24 cellular contexts compared by ENCODE assay signal in genomic region chr6:73703514-73703913, GRCh38. TPM values are rescaled to one million over a fixed set of nuclear protein-coding genes. Genes with fewer than 3 reads are reported as not detected.
DNase-seq lines count a peak whose midpoint lies in the region; ATAC-seq, FAIRE-seq and TF ChIP-seq lines count a peak whose summit lies in the region.
"Had no signal": no experiment of that assay in that cellular context is flagged by ENCODE, and none has a peak within 500 bp of the region (broad histone marks: within the 10 kb centered on the region; RNA-seq: fewer than 3 reads in every experiment).

No MANE protein-coding gene starts in this region.

- no peak overlapping the region for H4K91ac ChIP-seq in mesenchymal stem cell (ENCODE audit: low read length)

- no peak overlapping the region for H3K18ac ChIP-seq in mesenchymal stem cell (ENCODE audit: low read depth in 1 of 2, low read length in 2 of 2)

- H3K9ac ChIP-seq in K562 (ENCODE audit: insufficient read depth in 1 of 2, low read depth in 2 of 2, low read length in 2 of 2) (no peak overlapping the region), mesenchymal stem cell (ENCODE audit: low read length) (peak overlapping the region; percentile 85)
- H3K9ac ChIP-seq: BLaER1 had no signal

- no peak overlapping the region for H2BK15ac ChIP-seq in mesenchymal stem cell (ENCODE audit: low read depth, poor library complexity, severe bottlenecking)

- no peak overlapping the region for H3K14ac ChIP-seq in mesenchymal stem cell (ENCODE audit: low read length in 2 of 2)

- H3K27ac Mint-ChIP-seq in MCF 10A (ENCODE audit: low read depth, unreplicated experiment), result no peak overlapping the region
- H3K27ac Mint-ChIP-seq: HFFc6; naive thymus-derived CD8-positive, alpha-beta T cell; stimulated activated effector memory CD8-positive, alpha-beta T cell treated with anti-CD3 and anti-CD28 coated beads, Interleukin-12 subunit alpha, Interleukin-12 subunit beta, amount 100 ng/mL, for 72 hours had no signal

- no peak overlapping the region for H2AK5ac ChIP-seq in mesenchymal stem cell (ENCODE audit: low read length, severe bottlenecking)

- no peak for TF ChIP-seq EP300 in K562 (IDR thresholded peaks at IDR 0.05; ENCODE audit: low read length)

- no peak overlapping the region for H3K23ac ChIP-seq in mesenchymal stem cell (ENCODE audit: low read length in 2 of 2)

- in situ Hi-C loops in K562 (cut with MboI), result no loop called here

- BruUV-seq in MCF 10A (replicated peaks; lab: Mats Ljungman, UMichigan), result no TSS peak
- no TSS peak for BruUV-seq in K562 (replicated peaks; lab: Mats Ljungman, UMichigan)

- no peak overlapping the region for H2BK120ac ChIP-seq in mesenchymal stem cell (ENCODE audit: low read depth, low read length)

- peaks cover 22% of the 10 kb centered on the region for H3K79me1 ChIP-seq in mesenchymal stem cell (replicated peaks; ENCODE audit: low read length, poor library complexity, severe bottlenecking)

- no peak for FAIRE-seq in K562 (lab: Jason Lieb, UNC)
- FAIRE-seq: GM12891 had no signal

- H3K36me3 ChIP-seq in breast epithelium (no peaks in the 10 kb centered on the region), K562 (ENCODE audit: control insufficient read depth, insufficient read depth, low read length) (no peaks in the 10 kb centered on the region), mesenchymal stem cell (ENCODE audit: control insufficient read depth in 1 of 2, insufficient read depth in 2 of 2, low read depth in 1 of 2, low read length in 2 of 2) (peaks cover 0 to 56% of the 10 kb centered on the region in 2 experiments)
- H3K36me3 ChIP-seq: BLaER1, cardiac muscle cell, ovary had no signal

- peak overlapping the region; percentile 31 to 89 for H3K27ac ChIP-seq in breast epithelium
- no peak overlapping the region for H3K27ac ChIP-seq in K562 (ENCODE audit: extremely low read depth, low read depth, low read length)
- H3K27ac ChIP-seq in mesenchymal stem cell (ENCODE audit: low read length, poor library complexity, severe bottlenecking), result peak overlapping the region; percentile 58
- H3K27ac ChIP-seq: BLaER1, cardiac muscle cell, ovary, VCaP had no signal

- H3K4ac ChIP-seq in mesenchymal stem cell (ENCODE audit: low read depth in 1 of 2, low read length in 2 of 2), result no peak overlapping the region

- H3K9me3 Mint-ChIP-seq in MCF 10A (ENCODE audit: unreplicated experiment), result no peaks in the 10 kb centered on the region
- H3K9me3 Mint-ChIP-seq: activated CD4-positive, alpha-beta T cell treated with anti-CD3 and anti-CD28 coated beads, Interleukin-2, amount 10 ng/mL, durations not matched to agents 24 days and 14 days; HFFc6; naive thymus-derived CD8-positive, alpha-beta T cell; stimulated activated effector memory CD8-positive, alpha-beta T cell treated with anti-CD3 and anti-CD28 coated beads, Interleukin-12 subunit alpha, Interleukin-12 subunit beta, amount 100 ng/mL, for 72 hours had no signal

- intact Hi-C loops in breast epithelium (cut with DNase I; ENCODE audit: low total_unique reads), result no loop called here
- intact Hi-C loops in MCF 10A (cut with micrococcal nuclease), result no loop called here
- intact Hi-C loops in K562 (cut with micrococcal nuclease), result no loop called here

- no peak for TF ChIP-seq CTCF in breast epithelium (IDR thresholded peaks at IDR 0.05)
- no peak for TF ChIP-seq CTCF in MCF 10A (IDR thresholded peaks at IDR 0.05; ENCODE audit: unreplicated experiment)
- TF ChIP-seq CTCF in K562 (IDR thresholded peaks at IDR 0.05 in 2 of 3, conservative IDR thresholded peaks at IDR 0.05 in 1 of 3; ENCODE audit: insufficient read depth in 2 of 3, low read depth in 1 of 3, low read length in 3 of 3), result no peak

- TF ChIP-seq RAD21 in K562 (CRISPR knock-in tag; conservative IDR thresholded peaks at IDR 0.05 in 1 of 2, IDR thresholded peaks at IDR 0.05 in 1 of 2), result no peak

- H3K4me1 ChIP-seq in breast epithelium (no peaks in the 10 kb centered on the region), K562 (replicated peaks in 1 of 2; ENCODE audit: control insufficient read depth in 2 of 2, insufficient read depth in 2 of 2, low read length in 2 of 2) (no peaks in the 10 kb centered on the region), mesenchymal stem cell (ENCODE audit: control insufficient read depth, insufficient read depth, low read depth, low read length) (peaks cover 1% of the 10 kb centered on the region)
- H3K4me1 ChIP-seq: BLaER1, Caco-2 had no signal

- H2AFZ ChIP-seq in K562 (ENCODE audit: low read depth, low read length) (no peak overlapping the region), mesenchymal stem cell (ENCODE audit: low read depth, low read length) (no peak overlapping the region)

- peaks cover 34% of the 10 kb centered on the region for H3K4me1 Mint-ChIP-seq in MCF 10A (ENCODE audit: insufficient read depth, unreplicated experiment)
- H3K4me1 Mint-ChIP-seq: naive thymus-derived CD8-positive, alpha-beta T cell; stimulated activated effector memory CD8-positive, alpha-beta T cell treated with anti-CD3 and anti-CD28 coated beads, Interleukin-12 subunit alpha, Interleukin-12 subunit beta, amount 100 ng/mL, for 72 hours had no signal

- no peak overlapping the region for H2BK12ac ChIP-seq in mesenchymal stem cell (ENCODE audit: low read length in 2 of 2)

- H2BK5ac ChIP-seq in mesenchymal stem cell (ENCODE audit: low read depth, low read length, poor library complexity, severe bottlenecking), result no peak overlapping the region

- H3K4me2 ChIP-seq in K562 (ENCODE audit: insufficient read depth, low read length) (no peak overlapping the region), mesenchymal stem cell (ENCODE audit: low read length, poor library complexity, severe bottlenecking) (no peak overlapping the region)
- H3K4me2 ChIP-seq: BLaER1 had no signal

- DNase-seq in breast epithelium (ENCODE audit: low spot score in 2 of 2) (no peak), MCF 10A (ENCODE audit: unreplicated experiment) (no peak), K562 (ENCODE audit: extremely low read depth in 1 of 4, low spot score in 3 of 4) (no peak), mesenchymal stem cell (peak; percentile 47), HEK293T (ENCODE audit: extremely low spot score) (no peak), SIG-M5 (lab: John Stamatoyannopoulos, UW) (no peak), SW480 (ENCODE audit: low spot score) (no peak), NCI-H146 (lab: John Stamatoyannopoulos, UW) (no peak)
- DNase-seq: activated CD4-positive, alpha-beta T cell treated with anti-CD3 and anti-CD28 coated beads, Interleukin-2, amount 10 ng/mL, durations not matched to agents 24 days and 14 days; DND-41; naive thymus-derived CD8-positive, alpha-beta T cell; NCI-H1092 treated with DMSO at 0.1 percent for 48 hours; NCI-H2029 treated with DMSO at 0.1 percent for 48 hours; NCI-H345; OCI-M1; ovary had no signal

- H3K9me1 ChIP-seq in K562 (ENCODE audit: control insufficient read depth, insufficient read depth, low read length), result no peaks in the 10 kb centered on the region

- H3K9me3 ChIP-seq in breast epithelium (no peaks in the 10 kb centered on the region), K562 (replicated peaks; ENCODE audit: control insufficient read depth, insufficient read depth, low read depth, low read length) (no peaks in the 10 kb centered on the region), mesenchymal stem cell (ENCODE audit: control insufficient read depth, low read length) (no peaks in the 10 kb centered on the region)
- H3K9me3 ChIP-seq: BLaER1, Caco-2, ovary had no signal

- no peak overlapping the region for H3K4me3 Mint-ChIP-seq in MCF 10A (ENCODE audit: unreplicated experiment)
- H3K4me3 Mint-ChIP-seq: HFFc6; naive thymus-derived CD8-positive, alpha-beta T cell; stimulated activated effector memory CD8-positive, alpha-beta T cell treated with anti-CD3 and anti-CD28 coated beads, Interleukin-12 subunit alpha, Interleukin-12 subunit beta, amount 100 ng/mL, for 72 hours had no signal

- no peak overlapping the region for H3K4me3 ChIP-seq in breast epithelium
- no peak overlapping the region for H3K4me3 ChIP-seq in K562
- H3K4me3 ChIP-seq in mesenchymal stem cell (ENCODE audit: insufficient read depth in 1 of 2, low read depth in 1 of 2, low read length in 2 of 2), result no peak overlapping the region
- H3K4me3 ChIP-seq: BLaER1, cardiac muscle cell, ovary had no signal

- H4K20me1 ChIP-seq in K562 (replicated peaks; ENCODE audit: control insufficient read depth, insufficient read depth, low read length), result no peaks in the 10 kb centered on the region
- H4K20me1 ChIP-seq: BLaER1 had no signal

- 6% methylated on average over 1 of the region's 1 CpG for WGBS in K562 (ENCODE audit: insufficient coverage, low coverage, missing lambda C conversion rate)
- no CpG with 5 or more reads among the region's 1 CpG for WGBS in mesenchymal stem cell

- H3K27me3 Mint-ChIP-seq in MCF 10A (ENCODE audit: insufficient read depth, unreplicated experiment), result no peaks in the 10 kb centered on the region
- H3K27me3 Mint-ChIP-seq: activated CD4-positive, alpha-beta T cell treated with anti-CD3 and anti-CD28 coated beads, Interleukin-2, amount 10 ng/mL, durations not matched to agents 24 days and 14 days had no signal

- CTCF ChIA-PET in MCF 10A (lab: Yijun Ruan, JAX), result interaction anchor here (0.7 to 2.1 kb wide), 6 partner anchors 23 to 1507 kb away, joined by 3 to 10 read pairs (median 5); no protein-coding TSS in a partner anchor
- CTCF ChIA-PET in K562 (lab: Yijun Ruan, JAX; ENCODE audit: low intra/inter-chr PET ratio), result no interaction called here
- CTCF ChIA-PET in HEK293T (lab: Yijun Ruan, JAX), result no interaction called here

- TF ChIP-seq POLR2A in breast epithelium (IDR thresholded peaks at IDR 0.05) (no peak), K562 (conservative IDR thresholded peaks at IDR 0.05) (no peak)

- H3K36me3 Mint-ChIP-seq in MCF 10A (ENCODE audit: insufficient read depth, unreplicated experiment), result peaks cover 37% of the 10 kb centered on the region
- H3K36me3 Mint-ChIP-seq: naive thymus-derived CD8-positive, alpha-beta T cell had no signal

- no peaks in the 10 kb centered on the region for H3K27me3 ChIP-seq in breast epithelium
- peaks cover 0 to 5% of the 10 kb centered on the region in 2 experiments; a peak in 2 of 5 replicates for H3K27me3 ChIP-seq in K562 (ENCODE audit: control insufficient read depth in 2 of 2, insufficient read depth in 2 of 2, low read length in 2 of 2)
- no peaks in the 10 kb centered on the region for H3K27me3 ChIP-seq in mesenchymal stem cell (ENCODE audit: control insufficient read depth in 1 of 2, insufficient read depth in 1 of 2, low read length in 2 of 2)
- H3K27me3 ChIP-seq: BLaER1, cardiac muscle cell, ovary had no signal

- no peaks in the 10 kb centered on the region for H3K79me2 ChIP-seq in K562 (ENCODE audit: control insufficient read depth, insufficient read depth, low read length)

- ATAC-seq in K562, result no peak
- ATAC-seq: left lobe of liver; naive thymus-derived CD8-positive, alpha-beta T cell had no signal

- H4K8ac ChIP-seq in mesenchymal stem cell (ENCODE audit: low read length), result no peak overlapping the region

- POLR2A ChIA-PET in MCF 10A (lab: Yijun Ruan, JAX), result interaction anchor here (0.7 to 3.8 kb wide), 10 partner anchors 10 to 1577 kb away, joined by 3 to 19 read pairs (median 4); partner anchors contain the start of genes COX7A2, EEF1A1 and SLC17A5
- POLR2A ChIA-PET in K562 (lab: Yijun Ruan, JAX), result no interaction called here
- POLR2A ChIA-PET in HEK293T (lab: Yijun Ruan, JAX), result no interaction called here

RNA-seq across cellular contexts. Expression of gene CD109, which starts 7.5 kb away (rescaled TPM):
- total RNA-seq in breast epithelium, result 10 to 100 TPM; 10.2 to 16.8 (median 13.3) TPM
- total RNA-seq in MCF 10A (2022), result 91.0 and 94.5 TPM in 2 replicates
- 0.02 and 0.30 TPM in 2 replicates for total RNA-seq in K562 (2011; cell fraction: chromatin; rRNA removed; ENCODE audit: low replicate concordance)
- total RNA-seq in K562 (2011; cell fraction: nucleolus; rRNA removed), result under 0.01 TPM in 2 replicates
- total RNA-seq in K562 (2011; cell fraction: nucleoplasm; rRNA removed), result 0.07 and 0.08 TPM in 2 replicates
- total RNA-seq in K562 (2014; rRNA removed), result 0.14 and 0.16 TPM in 2 replicates
- 0.11 and 0.13 TPM in 2 replicates for total RNA-seq in K562 (2014; rRNA removed; fragmentation: Illumina TruSeq; extraction: Trizol)
- 0.19 and 0.22 TPM in 2 replicates for total RNA-seq in K562 (2015; rRNA removed; fragmentation: Illumina TruSeq; extraction: Trizol)
- 0.18 and 0.42 TPM in 2 replicates for total RNA-seq in K562 (2021)
- 0.01 and 0.07 TPM in 2 replicates for polyA plus RNA-seq in K562 (2011; rRNA removed)
- under 0.01 and 0.01 TPM in 2 replicates for polyA plus RNA-seq in K562 (2011; cell fraction: cytosol; rRNA removed)
- 0.01 and 0.04 TPM in 2 replicates for polyA plus RNA-seq in K562 (2011; cell fraction: nucleus; rRNA removed)
- 0.20 and 0.42 TPM in 2 replicates for polyA plus RNA-seq in K562 (2012)
- 0.09 and 0.24 TPM in 2 replicates for polyA plus RNA-seq in K562 (2014; fragmentation: Illumina TruSeq; extraction: Trizol)
- polyA plus RNA-seq in K562 (2014; fragmentation: Nextera tagmentation; extraction: Ambion mirVana), result under 1 TPM; under 0.01 to 0.04 TPM
- polyA plus RNA-seq in K562 (2014; rRNA removed), result 0.03 and 0.11 TPM in 2 replicates
- 0.03 and 0.25 TPM in 2 replicates for polyA minus RNA-seq in K562 (2011; rRNA and poly(A)+ RNA removed)
- polyA minus RNA-seq in K562 (2011; cell fraction: cytosol; rRNA and poly(A)+ RNA removed), result 0.19 and 0.27 TPM in 2 replicates
- polyA minus RNA-seq in K562 (2011; cell fraction: nucleus; rRNA and poly(A)+ RNA removed), result 0.11 and 0.13 TPM in 2 replicates
- polyA plus RNA-seq in mesenchymal stem cell (2013, experiment 1 of 2), result 33.3 TPM
- 33.8 TPM for polyA plus RNA-seq in mesenchymal stem cell (2013, experiment 2 of 2)
- polyA plus RNA-seq: naive thymus-derived CD8-positive, alpha-beta T cell had no signal

RNA-seq across cellular contexts. Expression of gene SLC17A5, which starts 49.7 kb away (rescaled TPM):
- total RNA-seq in breast epithelium (10 to 100 TPM; 28.8 to 35.1 (median 35.0) TPM), MCF 10A (2022) (6.1 and 7.2 TPM in 2 replicates), K562 (2014; rRNA removed) (2.0 and 3.8 TPM in 2 replicates), K562 (2014; rRNA removed; fragmentation: Illumina TruSeq; extraction: Trizol) (3.7 and 4.7 TPM in 2 replicates), K562 (2015; rRNA removed; fragmentation: Illumina TruSeq; extraction: Trizol) (3.8 and 4.5 TPM in 2 replicates), K562 (2021) (3.4 TPM in 2 replicates)
- total RNA-seq in K562 (2011; cell fraction: chromatin; rRNA removed; ENCODE audit: low replicate concordance), result 18.4 and 20.3 TPM in 2 replicates
- 16.2 and 17.8 TPM in 2 replicates for total RNA-seq in K562 (2011; cell fraction: nucleolus; rRNA removed)
- total RNA-seq in K562 (2011; cell fraction: nucleoplasm; rRNA removed), result 15.1 and 21.3 TPM in 2 replicates
- polyA plus RNA-seq in K562 (2011; rRNA removed) (7.2 and 7.6 TPM in 2 replicates), K562 (2014; fragmentation: Illumina TruSeq; extraction: Trizol) (2.9 and 3.4 TPM in 2 replicates), K562 (2014; fragmentation: Nextera tagmentation; extraction: Ambion mirVana) (1 to 10 TPM; 1.3 to 1.8 TPM), K562 (2014; rRNA removed) (2.2 and 3.3 TPM in 2 replicates)
- 4.3 and 6.0 TPM in 2 replicates for polyA plus RNA-seq in K562 (2011; cell fraction: cytosol; rRNA removed)
- polyA plus RNA-seq in K562 (2011; cell fraction: nucleus; rRNA removed), result 2.4 and 3.3 TPM in 2 replicates
- polyA plus RNA-seq in K562 (2012), result 3.2 and 4.4 TPM in 2 replicates
- 12.3 and 12.8 TPM in 2 replicates for polyA minus RNA-seq in K562 (2011; rRNA and poly(A)+ RNA removed)
- 4.0 and 4.5 TPM in 2 replicates for polyA minus RNA-seq in K562 (2011; cell fraction: cytosol; rRNA and poly(A)+ RNA removed)
- 4.2 and 8.2 TPM in 2 replicates for polyA minus RNA-seq in K562 (2011; cell fraction: nucleus; rRNA and poly(A)+ RNA removed)
- 66.7 TPM for polyA plus RNA-seq in mesenchymal stem cell (2013, experiment 1 of 2)
- polyA plus RNA-seq in mesenchymal stem cell (2013, experiment 2 of 2), result 69.0 TPM

Comparison
In these comparisons a context has a peak if more than half of its experiments do, and no peak if none do; other contexts are left out.
1. RNA of gene CD109, which starts 7.5 kb away (total RNA-seq): 91.0 to 94.5 TPM in MCF 10A and 10.2 to 16.8 TPM in breast epithelium; under 0.01 to 0.42 TPM in K562; every median in the first group is over 4 times any median in the second.